Comparison of ENCODE assay signal across 22 cellular contexts in genomic region chr18:31549416-31549815, GRCh38. TPM values are rescaled to one million over a fixed set of nuclear protein-coding genes. Genes with fewer than 3 reads are reported as not detected.
DNase-seq lines count a peak whose midpoint lies in the region; ATAC-seq and TF ChIP-seq lines count a peak whose summit lies in the region.
"Had no signal": no experiment of that assay in that cellular context is flagged by ENCODE, and none has a peak within 500 bp of the region (broad histone marks: within the 10 kb centered on the region; RNA-seq: fewer than 3 reads in every experiment).

No MANE protein-coding gene starts in this region.

- WGBS in endodermal cell (ENCODE audit: insufficient coverage in 1 of 2, insufficient read length in 1 of 2), 2 experiments = 93 to 100% methylated on average over 4 of the region's 4 CpGs

- no peak overlapping the region for H3K9ac ChIP-seq in HUES48 (ENCODE audit: low read depth, low read length)
- H3K9ac ChIP-seq in endodermal cell (ENCODE audit: extremely low read depth, low read length, poor library complexity, severe bottlenecking) = no peak overlapping the region
- H3K9ac ChIP-seq: KMS-11, SK-N-SH had no signal

- H3K36me3 Mint-ChIP-seq in WTC11 (peaks cover 22% of the 10 kb centered on the region), endodermal cell (ENCODE audit: low read depth) (peaks cover 32% of the 10 kb centered on the region), natural killer cell (no peaks in the 10 kb centered on the region)
- H3K36me3 Mint-ChIP-seq: CD4-positive, CD25-positive, alpha-beta regulatory T cell had no signal

- no peaks in the 10 kb centered on the region for H3K27me3 Mint-ChIP-seq in WTC11 (ENCODE audit: low read depth)
- no peaks in the 10 kb centered on the region for H3K27me3 Mint-ChIP-seq in endodermal cell (ENCODE audit: insufficient read depth)
- H3K27me3 Mint-ChIP-seq in natural killer cell (ENCODE audit: low read depth in 2 of 2) = peaks cover 6 to 23% of the 10 kb centered on the region in 2 donors

- H3K4me1 ChIP-seq in A673 (ENCODE audit: insufficient read depth, low read length, poor library complexity, severe bottlenecking) (no peaks in the 10 kb centered on the region), HUES48 (ENCODE audit: control insufficient read depth, insufficient read depth, low read length) (peaks cover 20% of the 10 kb centered on the region), mucosa of descending colon (ENCODE audit: low read depth) (peaks cover 8% of the 10 kb centered on the region), endodermal cell (ENCODE audit: control insufficient read depth, insufficient read depth, low read length) (no peaks in the 10 kb centered on the region)
- H3K4me1 ChIP-seq: BE2C, Caco-2 had no signal

- no peak for TF ChIP-seq CTCF in A673 (conservative IDR thresholded peaks at IDR 0.05; ENCODE audit: low read depth, low read length)
- no peak for TF ChIP-seq CTCF in WTC11 (IDR thresholded peaks at IDR 0.05)
- TF ChIP-seq CTCF in mucosa of descending colon (IDR thresholded peaks at IDR 0.05) = no peak
- no peak for TF ChIP-seq CTCF in endodermal cell (conservative IDR thresholded peaks at IDR 0.05)
- no peak for TF ChIP-seq CTCF in natural killer cell (IDR thresholded peaks at IDR 0.05)

- H3K4me3 Mint-ChIP-seq in WTC11 = no peak overlapping the region
- no peak overlapping the region for H3K4me3 Mint-ChIP-seq in endodermal cell
- H3K4me3 Mint-ChIP-seq in natural killer cell = no peak overlapping the region
- H3K4me3 Mint-ChIP-seq: CD4-positive, CD25-positive, alpha-beta regulatory T cell had no signal

- DNase-seq in A673 (ENCODE audit: low spot score) (peak; percentile 6), WTC11 (ENCODE audit: low spot score) (no peak), mucosa of descending colon (no peak), endodermal cell (no peak), NCI-H1436 (lab: John Stamatoyannopoulos, UW) (no peak), natural killer cell (no peak)
- DNase-seq: BE2C; Caco-2; CD4-positive, CD25-positive, alpha-beta regulatory T cell; DMS153; H7; NCI-H146; NCI-H2029 treated with DMSO at 0.1 percent for 48 hours; NCI-H2171 treated with DMSO at 0.1 percent for 48 hours; NCI-H446; NCI-H774; OCI-M1; SHP77 treated with DMSO at 0.1 percent for 48 hours; SK-N-SH had no signal

- POLR2A ChIA-PET in A673 (lab: Charles Lee; ENCODE audit: low non-redundant PET) = no interaction called here
- POLR2A ChIA-PET in WTC11 (lab: Charles Lee) = no interaction called here

- H3K4me3 ChIP-seq in A673 (ENCODE audit: low read depth, low read length, poor library complexity, severe bottlenecking) (no peak overlapping the region), HUES48 (ENCODE audit: low read depth, low read length) (no peak overlapping the region), mucosa of descending colon (no peak overlapping the region), endodermal cell (ENCODE audit: low read length) (no peak overlapping the region)

- intact Hi-C loops in A673 (cut with micrococcal nuclease; ENCODE audit: unreplicated experiment) (no loop called here), mucosa of descending colon (cut with DNase I, micrococcal nuclease) (no loop called here), natural killer cell (cut with micrococcal nuclease) (no loop called here)

- H3K36me3 ChIP-seq in A673 (ENCODE audit: insufficient read depth, low read length, poor library complexity, severe bottlenecking) (no peaks in the 10 kb centered on the region), HUES48 (ENCODE audit: control insufficient read depth, insufficient read depth, low read length) (peaks cover 35% of the 10 kb centered on the region), mucosa of descending colon (ENCODE audit: low read depth) (no peaks in the 10 kb centered on the region), endodermal cell (ENCODE audit: control insufficient read depth, insufficient read depth, low read length) (peaks cover 38% of the 10 kb centered on the region)
- H3K36me3 ChIP-seq: BE2C had no signal

- H3K9me3 ChIP-seq in A673 (ENCODE audit: low read depth, low read length, poor library complexity, severe bottlenecking) (no peaks in the 10 kb centered on the region), HUES48 (ENCODE audit: control insufficient read depth, insufficient read depth, low read length) (no peaks in the 10 kb centered on the region), mucosa of descending colon (no peaks in the 10 kb centered on the region), endodermal cell (ENCODE audit: control insufficient read depth, low read length) (no peaks in the 10 kb centered on the region)
- H3K9me3 ChIP-seq: BE2C, Caco-2, SK-N-SH had no signal

- peak; percentile 88 for ATAC-seq in WTC11
- peak; percentile 33 for ATAC-seq in mucosa of descending colon
- ATAC-seq in natural killer cell = no peak

- H3K4me1 Mint-ChIP-seq in WTC11 = peaks cover 32% of the 10 kb centered on the region
- H3K4me1 Mint-ChIP-seq in endodermal cell = peaks cover 18% of the 10 kb centered on the region
- H3K4me1 Mint-ChIP-seq in natural killer cell = no peaks in the 10 kb centered on the region
- H3K4me1 Mint-ChIP-seq: CD4-positive, CD25-positive, alpha-beta regulatory T cell had no signal

- H3K27ac Mint-ChIP-seq in WTC11 = peak overlapping the region; percentile 19
- no peak overlapping the region for H3K27ac Mint-ChIP-seq in endodermal cell
- no peak overlapping the region for H3K27ac Mint-ChIP-seq in natural killer cell
- H3K27ac Mint-ChIP-seq: CD4-positive, CD25-positive, alpha-beta regulatory T cell had no signal

- no TSS peak for BruUV-seq in A673 (replicated peaks; lab: Mats Ljungman, UMichigan)

- H3K9me3 Mint-ChIP-seq in WTC11 (no peaks in the 10 kb centered on the region), endodermal cell (no peaks in the 10 kb centered on the region), natural killer cell (no peaks in the 10 kb centered on the region)
- H3K9me3 Mint-ChIP-seq: CD4-positive, CD25-positive, alpha-beta regulatory T cell had no signal

- H3K27ac ChIP-seq in A673 (ENCODE audit: low read depth, low read length, poor library complexity, severe bottlenecking) = no peak overlapping the region
- H3K27ac ChIP-seq in HUES48 (ENCODE audit: low read depth, low read length) = peak overlapping the region; percentile 45
- H3K27ac ChIP-seq in endodermal cell (ENCODE audit: low read depth, low read length) = no peak overlapping the region
- H3K27ac ChIP-seq: KMS-11 had no signal

- CTCF ChIA-PET in A673 (lab: Charles Lee) (no interaction called here), WTC11 (lab: Charles Lee) (interaction anchor here (0.9 to 2.7 kb wide), 4 partner anchors 13 to 125 kb away, joined by 3 to 11 read pairs (median 3); no protein-coding TSS in a partner anchor)

- H3K27me3 ChIP-seq in A673 (replicated peaks; ENCODE audit: insufficient read depth, low read depth, low read length, poor library complexity) (peaks cover 2% of the 10 kb centered on the region), HUES48 (ENCODE audit: control insufficient read depth, insufficient read depth, low read length) (no peaks in the 10 kb centered on the region), endodermal cell (ENCODE audit: control insufficient read depth, insufficient read depth, low read length, poor library complexity, severe bottlenecking) (no peaks in the 10 kb centered on the region)
- H3K27me3 ChIP-seq: BE2C had no signal

TF ChIP-seq in WTC11, 78 proteins besides CTCF, POLR2A, EP300 and RAD21 (continues in another document):
- TF ChIP-seq, protein P1, sequence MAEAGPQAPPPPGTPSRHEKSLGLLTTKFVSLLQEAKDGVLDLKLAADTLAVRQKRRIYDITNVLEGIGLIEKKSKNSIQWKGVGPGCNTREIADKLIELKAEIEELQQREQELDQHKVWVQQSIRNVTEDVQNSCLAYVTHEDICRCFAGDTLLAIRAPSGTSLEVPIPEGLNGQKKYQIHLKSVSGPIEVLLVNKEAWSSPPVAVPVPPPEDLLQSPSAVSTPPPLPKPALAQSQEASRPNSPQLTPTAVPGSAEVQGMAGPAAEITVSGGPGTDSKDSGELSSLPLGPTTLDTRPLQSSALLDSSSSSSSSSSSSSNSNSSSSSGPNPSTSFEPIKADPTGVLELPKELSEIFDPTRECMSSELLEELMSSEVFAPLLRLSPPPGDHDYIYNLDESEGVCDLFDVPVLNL (CRISPR knock-in tag; IDR thresholded peaks at IDR 0.05; ENCODE audit: borderline replicate concordance, low read depth) = no peak
- TF ChIP-seq FOXP1 (CRISPR knock-in tag; IDR thresholded peaks at IDR 0.05; ENCODE audit: borderline replicate concordance) (no peak), EMX1 (CRISPR knock-in tag; IDR thresholded peaks at IDR 0.05) (no peak)
- TF ChIP-seq, protein P2, sequence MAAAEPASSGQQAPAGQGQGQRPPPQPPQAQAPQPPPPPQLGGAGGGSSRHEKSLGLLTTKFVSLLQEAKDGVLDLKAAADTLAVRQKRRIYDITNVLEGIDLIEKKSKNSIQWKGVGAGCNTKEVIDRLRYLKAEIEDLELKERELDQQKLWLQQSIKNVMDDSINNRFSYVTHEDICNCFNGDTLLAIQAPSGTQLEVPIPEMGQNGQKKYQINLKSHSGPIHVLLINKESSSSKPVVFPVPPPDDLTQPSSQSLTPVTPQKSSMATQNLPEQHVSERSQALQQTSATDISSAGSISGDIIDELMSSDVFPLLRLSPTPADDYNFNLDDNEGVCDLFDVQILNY (CRISPR knock-in tag; IDR thresholded peaks at IDR 0.05) = no peak
- TF ChIP-seq, protein P3, sequence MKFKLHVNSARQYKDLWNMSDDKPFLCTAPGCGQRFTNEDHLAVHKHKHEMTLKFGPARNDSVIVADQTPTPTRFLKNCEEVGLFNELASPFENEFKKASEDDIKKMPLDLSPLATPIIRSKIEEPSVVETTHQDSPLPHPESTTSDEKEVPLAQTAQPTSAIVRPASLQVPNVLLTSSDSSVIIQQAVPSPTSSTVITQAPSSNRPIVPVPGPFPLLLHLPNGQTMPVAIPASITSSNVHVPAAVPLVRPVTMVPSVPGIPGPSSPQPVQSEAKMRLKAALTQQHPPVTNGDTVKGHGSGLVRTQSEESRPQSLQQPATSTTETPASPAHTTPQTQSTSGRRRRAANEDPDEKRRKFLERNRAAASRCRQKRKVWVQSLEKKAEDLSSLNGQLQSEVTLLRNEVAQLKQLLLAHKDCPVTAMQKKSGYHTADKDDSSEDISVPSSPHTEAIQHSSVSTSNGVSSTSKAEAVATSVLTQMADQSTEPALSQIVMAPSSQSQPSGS (CRISPR knock-in tag; IDR thresholded peaks at IDR 0.05; ENCODE audit: borderline replicate concordance, low read depth) = no peak

RNA-seq across cellular contexts. Expression of gene TTR, which starts 42.3 kb away (rescaled TPM):
- not detected in 2 replicates for total RNA-seq in A673 (2021)
- 1.0 to 1.7 TPM (median 1.3 TPM) in 3 replicates for total RNA-seq in WTC11 (2021)
- total RNA-seq in mucosa of descending colon = 1 to 10 TPM in 1 of 3 donors, under 1 TPM in 1, not detected in 1; 0.51 to 2.1 TPM
- not detected for total RNA-seq in endodermal cell
- polyA plus RNA-seq in endodermal cell (2013, experiment 1 of 2) = 13.7 TPM
- 9.0 TPM for polyA plus RNA-seq in endodermal cell (2013, experiment 2 of 2)
- total RNA-seq in natural killer cell = not detected
- total RNA-seq: A172; CD4-positive, CD25-positive, alpha-beta regulatory T cell; H7 had no signal
- polyA plus RNA-seq: CD4-positive, CD25-positive, alpha-beta regulatory T cell; SK-N-SH had no signal

RNA-seq across cellular contexts. Expression of gene DSG2, which starts 51.4 kb away (rescaled TPM):
- total RNA-seq in A673 (2021) = 0.11 TPM in 1 of 2 replicates, not detected in the other
- 113 to 117 TPM (median 113 TPM) in 3 replicates for total RNA-seq in WTC11 (2021)
- 100 to 1,000 TPM; 131 to 341 (median 305) TPM for total RNA-seq in mucosa of descending colon
- total RNA-seq in endodermal cell = 100 to 1,000 TPM; 112 to 144 TPM
- 47.2 TPM for polyA plus RNA-seq in endodermal cell (2013, experiment 1 of 2)
- polyA plus RNA-seq in endodermal cell (2013, experiment 2 of 2) = 46.0 TPM
- under 1 TPM in 2 of 3 donors, not detected in 1; 0.05 to 0.53 TPM for total RNA-seq in natural killer cell
- polyA plus RNA-seq: CD4-positive, CD25-positive, alpha-beta regulatory T cell; SK-N-SH had no signal

Comparison
In these comparisons a context has a peak if more than half of its experiments do, and no peak if none do; other contexts are left out.
1. ATAC-seq: peak in WTC11 (single experiment) and mucosa of descending colon (single experiment); none in natural killer cell (0 of 3).
2. RNA of gene DSG2, which starts 51.4 kb away (total RNA-seq): 131 to 341 TPM in mucosa of descending colon, 112 to 144 TPM in endodermal cell and 113 to 117 TPM in WTC11; 0.05 to 0.53 TPM in natural killer cell and 0.11 TPM in A673; every median in the first group is over 10 times any median in the second.